In the genomic region with DNA sequence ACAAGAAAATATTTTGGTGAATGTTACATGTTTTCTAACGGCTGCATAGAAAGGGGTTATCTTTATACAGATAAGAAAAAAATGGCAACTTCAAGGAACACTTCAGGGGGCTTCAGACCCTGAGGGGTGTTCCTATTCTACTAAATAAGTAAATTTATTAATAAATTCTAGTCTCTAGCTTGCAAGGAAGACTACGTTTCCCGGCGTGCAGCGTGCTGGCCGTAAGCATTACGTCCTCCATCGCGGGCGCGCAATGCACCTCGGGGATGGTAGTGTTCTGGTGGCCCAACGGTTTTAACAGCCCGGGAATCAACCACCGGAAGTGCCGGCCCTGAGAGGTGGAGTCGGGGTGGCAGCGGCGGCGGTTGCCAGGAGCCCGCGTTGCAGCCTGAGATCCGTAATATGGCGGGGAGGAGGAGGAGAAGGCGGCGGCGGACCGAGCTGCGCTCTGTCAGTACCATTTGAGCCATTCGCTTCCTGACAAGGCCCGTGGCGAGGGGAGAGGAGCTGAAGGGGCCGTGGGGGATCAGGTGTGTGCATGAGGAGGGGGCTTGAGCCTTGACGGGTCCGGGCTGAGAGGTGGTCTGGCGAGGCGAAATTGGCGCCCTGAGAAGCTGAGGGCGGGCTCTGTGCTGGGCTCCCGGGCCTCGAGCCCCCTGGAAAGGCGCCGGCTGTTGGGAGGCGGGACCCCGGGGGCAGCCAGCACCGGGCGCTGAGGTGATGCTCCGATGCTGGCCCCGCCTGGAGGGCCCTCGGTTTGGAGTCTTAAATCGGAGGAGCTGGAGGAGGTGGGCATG, we compare ENCODE assay signal across 8 cellular contexts. TPM values are rescaled to one million over a fixed set of nuclear protein-coding genes. Genes with fewer than 3 reads are reported as not detected.
DNase-seq lines count a peak whose midpoint lies in the region; ATAC-seq and TF ChIP-seq lines count a peak whose summit lies in the region.

A gene with protein sequence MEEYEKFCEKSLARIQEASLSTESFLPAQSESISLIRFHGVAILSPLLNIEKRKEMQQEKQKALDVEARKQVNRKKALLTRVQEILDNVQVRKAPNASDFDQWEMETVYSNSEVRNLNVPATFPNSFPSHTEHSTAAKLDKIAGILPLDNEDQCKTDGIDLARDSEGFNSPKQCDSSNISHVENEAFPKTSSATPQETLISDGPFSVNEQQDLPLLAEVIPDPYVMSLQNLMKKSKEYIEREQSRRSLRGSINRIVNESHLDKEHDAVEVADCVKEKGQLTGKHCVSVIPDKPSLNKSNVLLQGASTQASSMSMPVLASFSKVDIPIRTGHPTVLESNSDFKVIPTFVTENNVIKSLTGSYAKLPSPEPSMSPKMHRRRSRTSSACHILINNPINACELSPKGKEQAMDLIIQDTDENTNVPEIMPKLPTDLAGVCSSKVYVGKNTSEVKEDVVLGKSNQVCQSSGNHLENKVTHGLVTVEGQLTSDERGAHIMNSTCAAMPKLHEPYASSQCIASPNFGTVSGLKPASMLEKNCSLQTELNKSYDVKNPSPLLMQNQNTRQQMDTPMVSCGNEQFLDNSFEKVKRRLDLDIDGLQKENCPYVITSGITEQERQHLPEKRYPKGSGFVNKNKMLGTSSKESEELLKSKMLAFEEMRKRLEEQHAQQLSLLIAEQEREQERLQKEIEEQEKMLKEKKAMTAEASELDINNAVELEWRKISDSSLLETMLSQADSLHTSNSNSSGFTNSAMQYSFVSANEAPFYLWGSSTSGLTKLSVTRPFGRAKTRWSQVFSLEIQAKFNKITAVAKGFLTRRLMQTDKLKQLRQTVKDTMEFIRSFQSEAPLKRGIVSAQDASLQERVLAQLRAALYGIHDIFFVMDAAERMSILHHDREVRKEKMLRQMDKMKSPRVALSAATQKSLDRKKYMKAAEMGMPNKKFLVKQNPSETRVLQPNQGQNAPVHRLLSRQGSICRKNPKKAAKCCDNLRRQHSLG (plus strand): TSS at position 384 of the 797 bp plus-strand sequence. CDS start 3,940 bp downstream, outside the sequence.

- H3K4me3 Mint-ChIP-seq in progenitor cell of endocrine pancreas (ENCODE audit: low read depth), result peak within 1 kb of the TSS; percentile 98

- H3K4me3 ChIP-seq in upper lobe of right lung, result peak within 1 kb of the TSS; percentile 88

- peaks cover 37% of the 10 kb centered on the region for H3K4me1 Mint-ChIP-seq in progenitor cell of endocrine pancreas (ENCODE audit: low read depth)

- ATAC-seq in HG02938 (IDR thresholded peaks at IDR 0.05; ENCODE audit: unreplicated experiment), result peak; percentile 71
- peak; percentile 90 for ATAC-seq in left ventricle myocardium superior
- ATAC-seq in upper lobe of right lung, result peak; percentile 92

- peak within 1 kb of the TSS; percentile 95 for H3K27ac Mint-ChIP-seq in progenitor cell of endocrine pancreas

- H3K36me3 ChIP-seq in upper lobe of right lung, result peaks cover 10% of the 10 kb centered on the region

- peak within 1 kb of the TSS; percentile 86 for H3K27ac ChIP-seq in angular gyrus (ENCODE audit: low read depth, low read length)
- peak within 1 kb of the TSS; percentile 87 for H3K27ac ChIP-seq in upper lobe of right lung

- TF ChIP-seq CTCF in progenitor cell of endocrine pancreas (IDR thresholded peaks at IDR 0.05; ENCODE audit: unreplicated experiment), result no peak
- no peak for TF ChIP-seq CTCF in upper lobe of right lung (IDR thresholded peaks at IDR 0.05)

- peak; percentile 48 for TF ChIP-seq POLR2A in GM15510 (IDR thresholded peaks at IDR 0.05; ENCODE audit: borderline replicate concordance, extremely low read depth, insufficient read length)

- no peaks in the 10 kb centered on the region for H3K27me3 ChIP-seq in upper lobe of right lung

- no peaks in the 10 kb centered on the region for H3K27me3 Mint-ChIP-seq in progenitor cell of endocrine pancreas

- peaks cover 34% of the 10 kb centered on the region for H3K4me1 ChIP-seq in upper lobe of right lung

- no peaks in the 10 kb centered on the region for H3K9me3 ChIP-seq in upper lobe of right lung

- no peaks in the 10 kb centered on the region for H3K9me3 Mint-ChIP-seq in progenitor cell of endocrine pancreas (ENCODE audit: low read depth)

- H3K36me3 Mint-ChIP-seq in progenitor cell of endocrine pancreas (ENCODE audit: insufficient read depth), result no peaks in the 10 kb centered on the region

- intact Hi-C loops in left ventricle myocardium superior (cut with micrococcal nuclease), result no loop called here
- intact Hi-C loops in upper lobe of right lung (cut with DNase I), result no loop called here

- DNase-seq in NCI-H187 (lab: John Stamatoyannopoulos, UW), result peak; percentile 39 to 83
- peak; percentile 87 to 99 (median 93) for DNase-seq in T-helper 2 cell
- peak; percentile 98 for DNase-seq in left ventricle myocardium superior
- DNase-seq in progenitor cell of endocrine pancreas (ENCODE audit: low spot score, unreplicated experiment), result peak; percentile 76
- DNase-seq in upper lobe of right lung, result peak; percentile 99

RNA-seq across cellular contexts. Expression of the gene that starts here (rescaled TPM):
- total RNA-seq in left ventricle myocardium superior, result 9.2 TPM
- 24.8 and 25.5 TPM in 2 replicates for total RNA-seq in progenitor cell of endocrine pancreas
- total RNA-seq in upper lobe of right lung, result 16.6 TPM

Comparison
In these comparisons a context has a peak if more than half of its experiments do, and no peak if none do; other contexts are left out.
1. Peak in every context shown above with its lines: DNase-seq, ATAC-seq, H3K4me3 ChIP-seq and H3K27ac ChIP-seq.